12 cellular contexts compared by ENCODE assay signal in the genomic region with DNA sequence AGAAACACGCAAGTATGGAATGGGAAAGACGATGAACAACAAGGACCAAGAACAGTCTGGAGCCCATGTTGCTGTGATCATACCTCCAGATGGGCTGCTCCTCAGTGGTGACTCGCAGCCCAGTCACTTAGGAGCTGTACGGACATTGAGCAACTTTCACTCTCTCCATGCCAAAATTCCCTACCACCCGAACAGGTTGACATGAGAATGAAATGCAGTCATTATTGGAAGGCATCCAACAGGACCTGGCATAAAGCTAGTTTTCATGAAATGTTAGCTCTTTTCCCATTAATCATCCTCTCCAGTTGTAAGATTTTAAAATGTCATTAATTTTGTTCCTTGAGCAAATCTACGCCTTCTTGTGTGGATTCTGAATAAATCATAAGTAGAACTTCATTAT.
DNase-seq lines count a peak whose midpoint lies in the region; ATAC-seq and TF ChIP-seq lines count a peak whose summit lies in the region.
"Had no signal": no experiment of that assay in that cellular context is flagged by ENCODE, and none has a peak within 500 bp of the region (broad histone marks: within the 10 kb centered on the region; RNA-seq: fewer than 3 reads in every experiment).

No MANE protein-coding gene starts in this region.

- DNase-seq in DMS 273 treated with DMSO at 0.1 percent for 48 hours (lab: John Stamatoyannopoulos, UW): peak; percentile 71
- DNase-seq in NCI-H1694 treated with DMSO at 0.1 percent for 48 hours (lab: John Stamatoyannopoulos, UW): peak; percentile 37
- DNase-seq in choroid plexus epithelial cell (ENCODE audit: low read depth): peak; percentile 72
- peak; percentile 58 for DNase-seq in non-pigmented ciliary epithelial cell (ENCODE audit: low read depth)
- no peak for DNase-seq in ureter (ENCODE audit: low spot score)
- DNase-seq: activated CD8-positive, alpha-beta memory T cell treated with anti-CD3 and anti-CD28 coated beads for 24 hours; cerebellar nuclear complex; spleen had no signal

- ATAC-seq in HG03108 (IDR thresholded peaks at IDR 0.05; ENCODE audit: unreplicated experiment) (no peak), HG03469 (IDR thresholded peaks at IDR 0.05; ENCODE audit: unreplicated experiment) (no peak), HG03520 (IDR thresholded peaks at IDR 0.05; ENCODE audit: unreplicated experiment) (no peak)
- ATAC-seq: Panc1 had no signal

- H3K4me3 ChIP-seq in choroid plexus epithelial cell (ENCODE audit: low read depth, low read length): no peak overlapping the region
- H3K4me3 ChIP-seq: spleen had no signal

- no peak for TF ChIP-seq CTCF in choroid plexus epithelial cell (conservative IDR thresholded peaks at IDR 0.05; ENCODE audit: low read depth, low read length)
